ENCODE assay signal across 8 cellular contexts in the genomic region with DNA sequence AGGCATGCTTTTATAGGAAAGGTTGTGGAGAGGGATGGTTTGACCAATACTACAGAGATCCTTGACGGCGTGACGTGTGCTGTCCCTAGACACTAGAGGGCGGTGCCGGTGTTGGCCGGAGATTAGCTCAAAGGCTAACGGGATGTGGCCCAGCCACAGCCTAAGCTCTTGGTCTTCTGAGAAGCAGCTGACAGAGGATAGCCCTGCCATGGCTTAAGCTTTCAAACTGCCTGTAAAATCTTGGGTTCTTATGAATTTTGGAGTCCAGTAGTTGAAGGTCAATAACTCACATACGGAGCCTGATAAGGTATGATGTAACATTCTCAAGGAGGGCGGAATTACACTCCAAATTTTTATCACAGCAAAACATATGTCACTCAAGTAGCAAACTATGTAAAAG.
DNase-seq lines count a peak whose midpoint lies in the region; ATAC-seq, FAIRE-seq and TF ChIP-seq lines count a peak whose summit lies in the region.

No MANE protein-coding gene starts in this region.

- no peak overlapping the region for H2AFZ ChIP-seq in Loucy (ENCODE audit: low read length)

- H3K4me1 ChIP-seq in Loucy (ENCODE audit: insufficient read depth, low read length, poor library complexity, severe bottlenecking) = no peaks in the 10 kb centered on the region
- no peaks in the 10 kb centered on the region for H3K4me1 ChIP-seq in left ventricle myocardium inferior
- no peaks in the 10 kb centered on the region for H3K4me1 ChIP-seq in small intestine (ENCODE audit: control insufficient read depth in 2 of 2, insufficient read depth in 1 of 2, low read depth in 1 of 2, low read length in 1 of 2)

- no peaks in the 10 kb centered on the region for H4K20me1 ChIP-seq in Loucy (ENCODE audit: insufficient read depth, low read length, poor library complexity, severe bottlenecking)

- no peaks in the 10 kb centered on the region for H3K27me3 ChIP-seq in Loucy (ENCODE audit: insufficient read depth, low read length, poor library complexity, severe bottlenecking)
- H3K27me3 ChIP-seq in left ventricle myocardium inferior (ENCODE audit: low read depth) = no peaks in the 10 kb centered on the region
- no peaks in the 10 kb centered on the region for H3K27me3 ChIP-seq in small intestine (ENCODE audit: control insufficient read depth in 2 of 2, insufficient read depth in 2 of 2, low read length in 2 of 2)

- no peak overlapping the region for H3K27ac Mint-ChIP-seq in WTC11

- TF ChIP-seq POLR2A in GM12891 (IDR thresholded peaks at IDR 0.05; ENCODE audit: low read depth, low read length) = no peak

- H3K4me3 ChIP-seq in Loucy (ENCODE audit: low read length, poor library complexity, severe bottlenecking) = no peak overlapping the region
- H3K4me3 ChIP-seq in left ventricle myocardium inferior = no peak overlapping the region
- H3K4me3 ChIP-seq in small intestine (ENCODE audit: low read depth in 1 of 2, low read length in 2 of 2) = no peak overlapping the region

- H3F3A ChIP-seq in Loucy (ENCODE audit: low read depth) = no peaks in the 10 kb centered on the region

- FAIRE-seq in GM12891 (lab: Jason Lieb, UNC) (peak; percentile 78), small intestine (lab: Jason Lieb, UNC) (no peak)

- no peaks in the 10 kb centered on the region for H3K79me2 ChIP-seq in Loucy (ENCODE audit: insufficient read depth, low read length)

- H3K4me3 Mint-ChIP-seq in WTC11 = no peak overlapping the region

- POLR2A ChIA-PET in WTC11 (lab: Charles Lee) = interaction anchor here (0.8 kb wide), 1 partner anchor 622 kb away, joined by 3 read pairs; no protein-coding TSS in a partner anchor

- CTCF ChIA-PET in WTC11 (lab: Charles Lee) = interaction anchor here (0.6 to 1.4 kb wide), 22 partner anchors 8 to 1287 kb away, joined by 3 to 7 read pairs (median 4); no protein-coding TSS in a partner anchor

- H3K9me2 ChIP-seq in Loucy (replicated peaks; ENCODE audit: low read depth, low read length) = no peaks in the 10 kb centered on the region

- H3K27me3 Mint-ChIP-seq in WTC11 (ENCODE audit: low read depth) = peaks cover 5% of the 10 kb centered on the region

- no peak overlapping the region for H3K9ac ChIP-seq in Loucy (ENCODE audit: low read depth, low read length, poor library complexity, severe bottlenecking)

- intact Hi-C loops in left ventricle myocardium inferior (cut with micrococcal nuclease) = no loop called here

- no peaks in the 10 kb centered on the region for H3K36me3 Mint-ChIP-seq in WTC11

- H3K9me3 ChIP-seq in Loucy (ENCODE audit: insufficient read depth, low read depth, low read length) (no peaks in the 10 kb centered on the region), left ventricle myocardium inferior (replicated peaks) (no peaks in the 10 kb centered on the region), small intestine (ENCODE audit: control insufficient read depth, low read depth) (no peaks in the 10 kb centered on the region)

- H3K27ac ChIP-seq in left ventricle myocardium inferior (replicated peaks) (no peak overlapping the region), small intestine (ENCODE audit: low read depth in 1 of 2, low read length in 1 of 2) (no peak overlapping the region)

- H3K36me3 ChIP-seq in Loucy (ENCODE audit: insufficient read depth, low read length) (no peaks in the 10 kb centered on the region), left ventricle myocardium inferior (no peaks in the 10 kb centered on the region), small intestine (ENCODE audit: control insufficient read depth in 2 of 2, insufficient read depth in 2 of 2, low read length in 2 of 2) (no peaks in the 10 kb centered on the region)

- H3K4me2 ChIP-seq in Loucy (ENCODE audit: low read depth, low read length, poor library complexity, severe bottlenecking) = no peak overlapping the region

- peaks cover 15% of the 10 kb centered on the region for H3K4me1 Mint-ChIP-seq in WTC11

- peak; percentile 70 for TF ChIP-seq CTCF in Loucy (conservative IDR thresholded peaks at IDR 0.05; ENCODE audit: low read length)
- TF ChIP-seq CTCF in WTC11 (IDR thresholded peaks at IDR 0.05) = peak; percentile 52; the same call in 1 of the 2 replicates
- peak; percentile 54 for TF ChIP-seq CTCF in left ventricle myocardium inferior (IDR thresholded peaks at IDR 0.05; ENCODE audit: borderline replicate concordance)

- peaks cover 6% of the 10 kb centered on the region; the same call in 1 of the 2 replicates for H3K9me3 Mint-ChIP-seq in WTC11

- WGBS in small intestine, 3 donors = 11 to 15% (median 14%) methylated on average over 9 of the region's 9 CpGs

- peak; percentile 33 to 44 for DNase-seq in AML-193 (lab: John Stamatoyannopoulos, UW)
- DNase-seq in GM12891 (ENCODE audit: insufficient read length, low spot score) = no peak
- DNase-seq in WTC11 (ENCODE audit: low spot score) = peak; percentile 78
- peak; percentile 35 for DNase-seq in left ventricle myocardium inferior
- DNase-seq in small intestine = peak; percentile 48
- DNase-seq in activated gamma-delta T cell (lab: John Stamatoyannopoulos, UW) = no peak

- peak; percentile 100 for ATAC-seq in HG02571 (IDR thresholded peaks at IDR 0.05; ENCODE audit: unreplicated experiment)
- peak; percentile 100 for ATAC-seq in WTC11

TF ChIP-seq in GM12891, 5 proteins besides CTCF, POLR2A, EP300 and RAD21:
- TF ChIP-seq POU2F2 (IDR thresholded peaks at IDR 0.05; ENCODE audit: low read depth, low read length) (no peak), POLR2AphosphoS5 (IDR thresholded peaks at IDR 0.05; ENCODE audit: low read depth, low read length) (no peak), SPI1 (IDR thresholded peaks at IDR 0.05; ENCODE audit: low read depth, low read length) (no peak), PAX5 (IDR thresholded peaks at IDR 0.05; ENCODE audit: insufficient read depth, low read length, severe bottlenecking) (no peak), TAF1 (IDR thresholded peaks at IDR 0.05; ENCODE audit: low read depth, low read length) (no peak)

TF ChIP-seq in WTC11, 78 proteins besides CTCF, POLR2A, EP300 and RAD21:
- TF ChIP-seq FOXK1 (CRISPR knock-in tag; IDR thresholded peaks at IDR 0.05) (no peak), TCF7 (CRISPR knock-in tag; IDR thresholded peaks at IDR 0.05; ENCODE audit: low read depth) (no peak), NR1H2 (CRISPR knock-in tag; IDR thresholded peaks at IDR 0.05) (no peak), ZNF219 (CRISPR knock-in tag; IDR thresholded peaks at IDR 0.05; ENCODE audit: borderline replicate concordance) (no peak), PRRX2 (CRISPR knock-in tag; IDR thresholded peaks at IDR 0.05) (no peak), FOXP4 (CRISPR knock-in tag; IDR thresholded peaks at IDR 0.05) (no peak), GTF2I (CRISPR knock-in tag; conservative IDR thresholded peaks at IDR 0.05) (no peak)
- TF ChIP-seq, protein P1, sequence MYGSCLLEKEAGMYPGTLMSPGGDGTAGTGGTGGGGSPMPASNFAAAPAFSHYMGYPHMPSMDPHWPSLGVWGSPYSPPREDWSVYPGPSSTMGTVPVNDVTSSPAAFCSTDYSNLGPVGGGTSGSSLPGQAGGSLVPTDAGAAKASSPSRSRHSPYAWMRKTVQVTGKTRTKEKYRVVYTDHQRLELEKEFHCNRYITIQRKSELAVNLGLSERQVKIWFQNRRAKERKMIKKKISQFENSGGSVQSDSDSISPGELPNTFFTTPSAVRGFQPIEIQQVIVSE (CRISPR knock-in tag; IDR thresholded peaks at IDR 0.05; ENCODE audit: borderline replicate concordance) = no peak

Comparison
In these comparisons a context has a peak if more than half of its experiments do, and no peak if none do; other contexts are left out.
1. DNase-seq: peak in AML-193 (2 of 2), WTC11 (single experiment), left ventricle myocardium inferior (single experiment) and small intestine (single experiment); none in GM12891 (single experiment) and activated gamma-delta T cell (single experiment).
2. Peak in every context shown above with its lines, with median percentiles within 50 percentile points of each other: CTCF ChIP-seq.